Comparison of ENCODE assay signal across 13 cellular contexts in the genomic region with DNA sequence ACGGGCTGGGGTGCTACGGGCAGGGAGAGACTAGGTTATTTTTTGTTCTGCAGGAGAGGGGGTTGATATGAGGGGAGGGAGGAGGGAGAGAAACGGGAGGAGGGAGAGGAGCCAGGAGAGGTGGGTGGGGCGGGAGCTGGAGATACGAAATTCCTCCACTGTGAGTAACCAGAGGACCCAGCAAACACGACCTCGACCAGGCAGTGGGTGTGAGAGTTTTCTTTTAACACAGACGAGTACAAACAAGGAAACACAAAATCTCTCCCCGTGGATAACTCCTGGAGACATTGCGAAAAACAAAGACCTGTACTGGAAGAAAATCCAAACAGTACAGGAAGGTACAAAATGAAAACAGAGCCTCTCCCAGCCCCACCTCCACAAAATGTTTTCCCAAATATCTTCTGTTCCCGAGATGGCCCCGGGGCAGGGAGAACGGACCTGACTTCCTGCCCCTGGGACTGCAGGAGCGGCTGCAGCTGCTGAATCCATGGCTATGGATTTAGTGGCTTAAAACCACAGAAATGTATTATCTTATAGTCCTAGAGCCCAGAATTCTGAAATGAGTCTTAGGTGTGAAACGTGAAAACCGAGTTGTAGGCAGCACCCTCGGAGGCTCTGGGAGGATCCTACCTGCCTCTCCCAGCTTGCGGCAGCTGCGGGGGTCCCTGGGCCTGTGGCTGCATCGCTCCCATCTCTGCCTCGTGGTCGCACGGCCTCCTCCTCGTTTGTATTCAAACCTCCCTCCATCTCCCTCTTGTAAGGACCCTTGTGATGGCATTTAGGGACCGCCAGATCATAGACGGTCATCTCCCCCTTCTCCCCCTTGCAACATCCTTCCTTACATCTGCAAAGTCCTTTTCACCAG.
A peak's percentile ranks its signal among the peaks of the same experiment; 100 is the strongest.
DNase-seq lines count a peak whose midpoint lies in the region; ATAC-seq and TF ChIP-seq lines count a peak whose summit lies in the region.
"Had no signal": no experiment of that assay in that cellular context is flagged by ENCODE, and none has a peak within 500 bp of the region (broad histone marks: within the 10 kb centered on the region; RNA-seq: fewer than 3 reads in every experiment).

No MANE protein-coding gene starts in this region.

- ATAC-seq in stimulated activated naive CD8-positive, alpha-beta T cell treated with anti-CD3 and anti-CD28 coated beads, Interleukin-15, amount 100 ng/mL, for 72 hours, result no peak
- ATAC-seq: gastroesophageal sphincter had no signal

- POLR2A ChIA-PET in AG04449 (lab: Yijun Ruan, JAX), result no interaction called here

- CTCF ChIA-PET in AG04449 (lab: Yijun Ruan, JAX), result interaction anchor here (0.7 to 1.5 kb wide), 4 partner anchors 32 to 401 kb away, joined by 3 to 4 read pairs (median 3); no protein-coding TSS in a partner anchor

- no peaks in the 10 kb centered on the region for H3K36me3 Mint-ChIP-seq in endodermal cell (ENCODE audit: low read depth)
- H3K36me3 Mint-ChIP-seq: activated naive CD8-positive, alpha-beta T cell treated with anti-CD3 and anti-CD28 coated beads for 36 hours had no signal

- H3K36me3 ChIP-seq in endodermal cell (ENCODE audit: control insufficient read depth, insufficient read depth, low read length) (no peaks in the 10 kb centered on the region), mucosa of stomach (ENCODE audit: control insufficient read depth, insufficient read depth, low read length) (no peaks in the 10 kb centered on the region)
- H3K36me3 ChIP-seq: BLaER1 treated with 17β-estradiol and CSF1 and Interleukin-3, amounts not matched to agents 10 nM and 100 nM; gastroesophageal sphincter had no signal

- peak overlapping the region; percentile 61 for H3K27ac Mint-ChIP-seq in endodermal cell
- no peak overlapping the region for H3K27ac Mint-ChIP-seq in stimulated activated naive CD8-positive, alpha-beta T cell treated with anti-CD3 and anti-CD28 coated beads, Interleukin-15, amount 100 ng/mL, for 72 hours
- H3K27ac Mint-ChIP-seq: activated naive CD8-positive, alpha-beta T cell treated with anti-CD3 and anti-CD28 coated beads for 36 hours had no signal

- H3K4me1 ChIP-seq in endodermal cell (ENCODE audit: control insufficient read depth, insufficient read depth, low read length) (no peaks in the 10 kb centered on the region), mucosa of stomach (ENCODE audit: control insufficient read depth, insufficient read depth, low read length) (peaks cover 84% of the 10 kb centered on the region)
- H3K4me1 ChIP-seq: BLaER1 treated with 17β-estradiol and CSF1 and Interleukin-3, amounts not matched to agents 10 nM and 100 nM; gastroesophageal sphincter had no signal

- no peaks in the 10 kb centered on the region for H3K9me3 Mint-ChIP-seq in endodermal cell
- no peaks in the 10 kb centered on the region for H3K9me3 Mint-ChIP-seq in stimulated activated naive CD8-positive, alpha-beta T cell treated with anti-CD3 and anti-CD28 coated beads, Interleukin-15, amount 100 ng/mL, for 72 hours
- H3K9me3 Mint-ChIP-seq: activated naive CD8-positive, alpha-beta T cell treated with anti-CD3 and anti-CD28 coated beads for 36 hours had no signal

- WGBS in endodermal cell (ENCODE audit: insufficient coverage in 1 of 2, insufficient read length in 1 of 2), 2 experiments, result 79 to 82% methylated on average over 22 to 26 of the region's 26 CpGs

- H3K9ac ChIP-seq in endodermal cell (ENCODE audit: extremely low read depth, low read length, poor library complexity, severe bottlenecking) (no peak overlapping the region), mucosa of stomach (ENCODE audit: low read length) (peak overlapping the region; percentile 49)
- H3K9ac ChIP-seq: BLaER1 treated with 17β-estradiol and CSF1 and Interleukin-3, amounts not matched to agents 10 nM and 100 nM had no signal

- peaks cover 13% of the 10 kb centered on the region for H3K4me1 Mint-ChIP-seq in endodermal cell
- H3K4me1 Mint-ChIP-seq in stimulated activated naive CD8-positive, alpha-beta T cell treated with anti-CD3 and anti-CD28 coated beads, Interleukin-15, amount 100 ng/mL, for 72 hours, result no peaks in the 10 kb centered on the region
- H3K4me1 Mint-ChIP-seq: activated naive CD8-positive, alpha-beta T cell treated with anti-CD3 and anti-CD28 coated beads for 36 hours had no signal

- H3K9me3 ChIP-seq in endodermal cell (ENCODE audit: control insufficient read depth, low read length), result no peaks in the 10 kb centered on the region
- H3K9me3 ChIP-seq in mucosa of stomach (ENCODE audit: control insufficient read depth, low read length), result no peaks in the 10 kb centered on the region
- H3K9me3 ChIP-seq: gastroesophageal sphincter had no signal

- no peak overlapping the region for H3K4me3 Mint-ChIP-seq in endodermal cell
- H3K4me3 Mint-ChIP-seq in stimulated activated naive CD8-positive, alpha-beta T cell treated with anti-CD3 and anti-CD28 coated beads, Interleukin-15, amount 100 ng/mL, for 72 hours, result no peak overlapping the region
- H3K4me3 Mint-ChIP-seq: activated naive CD8-positive, alpha-beta T cell treated with anti-CD3 and anti-CD28 coated beads for 36 hours had no signal

- H3K27me3 Mint-ChIP-seq in endodermal cell (ENCODE audit: insufficient read depth), result no peaks in the 10 kb centered on the region
- H3K27me3 Mint-ChIP-seq in stimulated activated naive CD8-positive, alpha-beta T cell treated with anti-CD3 and anti-CD28 coated beads, Interleukin-15, amount 100 ng/mL, for 72 hours, result peaks cover 30% of the 10 kb centered on the region

- H3K4me3 ChIP-seq in AG04449 (ENCODE audit: low read depth, low read length) (no peak overlapping the region), endodermal cell (ENCODE audit: low read length) (no peak overlapping the region), mucosa of stomach (ENCODE audit: low read length) (no peak overlapping the region)
- H3K4me3 ChIP-seq: BLaER1 treated with 17β-estradiol and CSF1 and Interleukin-3, amounts not matched to agents 10 nM and 100 nM; gastroesophageal sphincter had no signal

- TF ChIP-seq CTCF in AG04449 (IDR thresholded peaks at IDR 0.05; ENCODE audit: insufficient read depth, low read length, missing control alignments), result no peak
- TF ChIP-seq CTCF in endodermal cell (conservative IDR thresholded peaks at IDR 0.05), result no peak

- H3K27me3 ChIP-seq in endodermal cell (ENCODE audit: control insufficient read depth, insufficient read depth, low read length, poor library complexity, severe bottlenecking) (no peaks in the 10 kb centered on the region), mucosa of stomach (ENCODE audit: control insufficient read depth, insufficient read depth, low read length) (no peaks in the 10 kb centered on the region)
- H3K27me3 ChIP-seq: BLaER1 treated with 17β-estradiol and CSF1 and Interleukin-3, amounts not matched to agents 10 nM and 100 nM had no signal

- DNase-seq in AG04449 (ENCODE audit: low read depth, low spot score) (peak; percentile 23), M059J (ENCODE audit: low read depth) (peak; percentile 92), endodermal cell (peak; percentile 64), GM19238 (ENCODE audit: insufficient read length, low spot score) (no peak), NCI-H748 treated with DMSO at 0.1 percent for 48 hours (lab: John Stamatoyannopoulos, UW) (no peak)
- DNase-seq in stimulated activated naive CD8-positive, alpha-beta T cell treated with anti-CD3 and anti-CD28 coated beads, Interleukin-15, amount 100 ng/mL, for 72 hours, result no peak
- no peak for DNase-seq in activated CD4-positive, alpha-beta T cell treated with anti-CD3 and anti-CD28 coated beads, Interleukin-2, amount 50 U/mL, for 4 hours
- DNase-seq: activated naive CD8-positive, alpha-beta T cell treated with anti-CD3 and anti-CD28 coated beads for 36 hours; NCI-H510A treated with DMSO at 0.1 percent for 48 hours; nucleus accumbens had no signal

- H3K27ac ChIP-seq in endodermal cell (ENCODE audit: low read depth, low read length), result no peak overlapping the region
- H3K27ac ChIP-seq: BLaER1 treated with 17β-estradiol and CSF1 and Interleukin-3, amounts not matched to agents 10 nM and 100 nM; gastroesophageal sphincter had no signal

Comparison
In these comparisons a context has a peak if more than half of its experiments do, and no peak if none do; other contexts are left out.
1. DNase-seq: peak in AG04449 (single experiment), M059J (single experiment) and endodermal cell (single experiment); none in stimulated activated naive CD8-positive, alpha-beta T cell treated with anti-CD3 and anti-CD28 coated beads, Interleukin-15, amount 100 ng/mL, for 72 hours (0 of 2), activated CD4-positive, alpha-beta T cell treated with anti-CD3 and anti-CD28 coated beads, Interleukin-2, amount 50 U/mL, for 4 hours (0 of 2), GM19238 (single experiment) and NCI-H748 treated with DMSO at 0.1 percent for 48 hours (single experiment).